ENCODE assay signal across 31 cellular contexts in the genomic region with DNA sequence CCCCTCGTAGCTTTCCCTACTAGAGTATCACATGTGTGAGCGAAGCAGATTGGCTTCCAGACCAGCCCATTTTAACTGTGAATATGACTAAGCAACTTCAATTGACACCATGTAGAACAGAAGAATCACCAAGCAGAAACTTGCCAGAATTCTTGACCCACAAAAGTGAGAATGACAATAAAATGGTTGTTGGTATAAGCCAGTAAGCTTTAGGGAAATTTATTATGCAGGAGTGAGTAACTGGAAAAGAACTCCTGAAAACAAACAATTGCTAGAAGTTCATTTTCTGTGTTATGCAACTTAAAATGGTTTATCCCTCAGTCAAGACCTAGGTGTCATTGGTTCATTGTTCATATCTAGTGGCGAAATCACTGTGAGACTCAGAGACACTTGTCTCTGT.
"Had no signal": no experiment of that assay in that cellular context is flagged by ENCODE, and none has a peak within 500 bp of the region (broad histone marks: within the 10 kb centered on the region; RNA-seq: fewer than 3 reads in every experiment).

No MANE protein-coding gene starts in this region.

- H3K27me3 ChIP-seq: brain microvascular endothelial cell, cardiac muscle cell had no signal

- H3K9ac ChIP-seq: KMS-11 had no signal

- DNase-seq: activated CD4-positive, alpha-beta memory T cell treated with anti-CD3 and anti-CD28 coated beads, Interleukin-2, amount 10 ng/mL, durations not matched to agents 7 days and 5 days; activated CD4-positive, alpha-beta T cell treated with anti-CD3 and anti-CD28 coated beads for 1 hour; activated CD4-positive, alpha-beta T cell treated with anti-CD3 and anti-CD28 coated beads for 48 hours; activated CD4-positive, CD25-positive, alpha-beta regulatory T cell; activated CD8-positive, alpha-beta memory T cell treated with anti-CD3 and anti-CD28 coated beads for 24 hours; activated CD8-positive, alpha-beta memory T cell treated with anti-CD3 and anti-CD28 coated beads, Interleukin-2, amount 10 ng/mL, durations not matched to agents 7 days and 5 days; activated CD8-positive, alpha-beta memory T cell treated with anti-CD3 and anti-CD28 coated beads, Interleukin-2, amount 50 U/mL, for 48 hours; activated effector memory CD4-positive, alpha-beta T cell treated with Interleukin-2 at 50 U/mL for 16 hours; activated naive CD4-positive, alpha-beta T cell treated with anti-CD3 and anti-CD28 coated beads, Interleukin-2, amount 10 ng/mL, durations not matched to agents 7 days and 5 days; activated naive CD8-positive, alpha-beta T cell treated with anti-CD3 and anti-CD28 coated beads, Interleukin-2, amount 50 U/mL, for 24 hours; activated T-cell treated with anti-CD3 and anti-CD28 coated beads, Interleukin-2, amount 50 U/mL, for 48 hours; aorta; brain microvascular endothelial cell; NCI-H1092; NCI-H1436 treated with DMSO at 0.1 percent for 48 hours; NCI-H1694 treated with DMSO at 0.1 percent for 48 hours; NCI-H2029; NCI-H345; NCI-H524 treated with DMSO at 0.1 percent for 48 hours; NCI-H748 treated with DMSO at 0.1 percent for 48 hours; NK-92 treated with Interleukin-12 subunit alpha and Interleukin-12 subunit beta, amount 100 ng/mL, for 24 hours; PC-9; Right ventricle myocardium superior; SW 1271; T-helper 1 cell; T-helper 2 cell; T-helper 9 cell; WERI-Rb-1 had no signal

- H3K4me3 ChIP-seq: cardiac muscle cell, PC-9 had no signal

- H3K27ac ChIP-seq: brain microvascular endothelial cell, cardiac muscle cell, KMS-11, PC-9, RWPE1, WERI-Rb-1 had no signal

- H2AFZ ChIP-seq: PC-9 had no signal

- ATAC-seq: activated CD8-positive, alpha-beta memory T cell treated with anti-CD3 and anti-CD28 coated beads, Interleukin-2, amount 10 ng/mL, durations not matched to agents 7 days and 5 days; activated naive CD8-positive, alpha-beta T cell treated with anti-CD3 and anti-CD28 coated beads, Interleukin-2, amount 50 U/mL, for 24 hours had no signal

- H3K36me3 ChIP-seq: brain microvascular endothelial cell, cardiac muscle cell, WERI-Rb-1 had no signal

- H3K4me2 ChIP-seq: KMS-11, PC-9 had no signal
